ENCODE assay signal across 8 cellular contexts in the genomic region with DNA sequence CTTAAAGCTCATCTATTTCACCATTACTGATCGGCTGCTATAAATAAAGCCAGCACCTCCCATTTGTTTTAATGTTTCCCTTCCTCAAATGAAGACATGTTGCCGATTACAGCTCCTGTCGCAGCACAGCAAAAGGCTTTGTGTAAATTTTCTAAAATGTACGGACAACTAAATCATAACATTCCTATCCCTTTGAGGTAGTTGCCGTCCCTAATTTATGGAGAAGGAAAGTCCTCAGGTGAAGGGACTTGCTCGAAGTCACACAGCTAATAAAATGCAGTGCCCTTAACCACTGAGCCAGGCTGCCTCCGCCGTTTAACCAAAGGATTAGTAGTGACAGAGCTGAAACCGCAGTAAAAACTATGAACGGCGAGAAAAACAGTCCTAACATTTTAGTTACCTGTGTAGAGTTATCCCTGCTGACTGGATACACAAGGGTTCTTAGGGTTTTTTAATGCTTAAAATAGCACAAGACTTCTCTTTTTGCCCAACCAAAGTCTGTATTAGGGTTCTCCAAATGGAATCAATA. TPM values are rescaled to one million over a fixed set of nuclear protein-coding genes. Genes with fewer than 3 reads are reported as not detected.
A peak's percentile ranks its signal among the peaks of the same experiment; 100 is the strongest.
DNase-seq lines count a peak whose midpoint lies in the region; ATAC-seq, FAIRE-seq and TF ChIP-seq lines count a peak whose summit lies in the region.

No MANE protein-coding gene starts in this region.

- no peaks in the 10 kb centered on the region for H3K27me3 ChIP-seq in gastroesophageal sphincter
- no peaks in the 10 kb centered on the region for H3K27me3 ChIP-seq in small intestine (ENCODE audit: control insufficient read depth in 2 of 2, insufficient read depth in 2 of 2, low read length in 2 of 2)

- 0 to 3% methylated on average over 10 to 11 of the region's 11 CpGs for WGBS in gastroesophageal sphincter (ENCODE audit: low coverage in 1 of 2), 2 donors
- WGBS in small intestine, 3 donors, result 0 to 2% (median 1%) methylated on average over 11 of the region's 11 CpGs

- TF ChIP-seq EP300 in gastroesophageal sphincter (IDR thresholded peaks at IDR 0.05), result no peak

- peak overlapping the region; percentile 93 to 97 (median 95) for H3K27ac ChIP-seq in gastroesophageal sphincter
- peak overlapping the region in 1 of 2 donors; percentile 25 for H3K27ac ChIP-seq in small intestine (ENCODE audit: low read depth in 1 of 2, low read length in 1 of 2)

- H3K36me3 ChIP-seq in gastroesophageal sphincter (peaks cover 0 to 30% of the 10 kb centered on the region in 2 donors), small intestine (ENCODE audit: control insufficient read depth in 2 of 2, insufficient read depth in 2 of 2, low read length in 2 of 2) (peaks cover 0 to 6% of the 10 kb centered on the region in 2 donors)

- ATAC-seq in WTC11 (peak; percentile 9), gastroesophageal sphincter (no peak)

- peak overlapping the region; percentile 93 for H3K4me3 Mint-ChIP-seq in WTC11

- peaks cover 10% of the 10 kb centered on the region for H3K36me3 Mint-ChIP-seq in WTC11

- peaks cover 2 to 41% (median 10%) of the 10 kb centered on the region in 3 donors for H3K4me1 ChIP-seq in gastroesophageal sphincter
- H3K4me1 ChIP-seq in small intestine (ENCODE audit: control insufficient read depth in 2 of 2, insufficient read depth in 1 of 2, low read depth in 1 of 2, low read length in 1 of 2), result peaks cover 3 to 5% of the 10 kb centered on the region in 2 donors

- peaks cover 13% of the 10 kb centered on the region for H3K4me1 Mint-ChIP-seq in WTC11

- DNase-seq in activated effector memory CD4-positive, alpha-beta T cell treated with Interleukin-2 at 50 U/mL for 16 hours, result peak; percentile 3
- DNase-seq in activated effector memory CD4-positive, alpha-beta T cell treated with anti-CD3 and anti-CD28 coated beads, Interleukin-2, amount 50 U/mL, for 16 hours, result no peak
- DNase-seq in WTC11 (ENCODE audit: low spot score) (no peak), small intestine (peak; percentile 16), foreskin melanocyte (no peak), DMS79 treated with DMSO at 0.1 percent for 48 hours (lab: John Stamatoyannopoulos, UW) (no peak), HPDE6-E6E7 (ENCODE audit: extremely low spot score) (no peak)

- H3K4me3 ChIP-seq in gastroesophageal sphincter (peak overlapping the region; percentile 92 to 98), small intestine (ENCODE audit: low read depth in 1 of 2, low read length in 2 of 2) (peak overlapping the region; percentile 40 to 96)

- POLR2A ChIA-PET in WTC11 (lab: Charles Lee), result interaction anchor here (0.5 to 1.6 kb wide), 8 partner anchors 18 to 153 kb away, joined by 3 to 9 read pairs (median 4); partner anchors contain the start of genes FAM43B and HP1BP3

- TF ChIP-seq POLR2A in gastroesophageal sphincter (IDR thresholded peaks at IDR 0.05), result no peak

- H3K9me3 ChIP-seq in gastroesophageal sphincter, result no peaks in the 10 kb centered on the region
- no peaks in the 10 kb centered on the region for H3K9me3 ChIP-seq in small intestine (ENCODE audit: control insufficient read depth, low read depth)

- no peak for FAIRE-seq in small intestine (lab: Jason Lieb, UNC)

- H3K9me3 Mint-ChIP-seq in WTC11, result peaks cover 7% of the 10 kb centered on the region

- CTCF ChIA-PET in WTC11 (lab: Charles Lee), result interaction anchor here (0.6 to 3.3 kb wide), 47 partner anchors 8 to 1954 kb away, joined by 3 to 153 read pairs (median 5); partner anchors contain the start of genes CDA, DDOST and KIF17

- H3K27ac Mint-ChIP-seq in WTC11, result peak overlapping the region; percentile 98

- TF ChIP-seq CTCF in WTC11 (IDR thresholded peaks at IDR 0.05) (no peak), gastroesophageal sphincter (IDR thresholded peaks at IDR 0.05) (no peak)

- peaks cover 12% of the 10 kb centered on the region for H3K27me3 Mint-ChIP-seq in WTC11 (ENCODE audit: low read depth)

TF ChIP-seq in WTC11, 78 proteins besides CTCF, POLR2A, EP300 and RAD21 (continues in another document):
- TF ChIP-seq ZBTB21 (CRISPR knock-in tag; IDR thresholded peaks at IDR 0.05; ENCODE audit: borderline replicate concordance) (no peak), JAZF1 (CRISPR knock-in tag; IDR thresholded peaks at IDR 0.05) (no peak), MAX (CRISPR knock-in tag; IDR thresholded peaks at IDR 0.05) (no peak), GTF2I (CRISPR knock-in tag; conservative IDR thresholded peaks at IDR 0.05) (no peak), TCF7 (CRISPR knock-in tag; IDR thresholded peaks at IDR 0.05; ENCODE audit: low read depth) (no peak), NFE2L1 (CRISPR knock-in tag; IDR thresholded peaks at IDR 0.05) (no peak), CBFB (CRISPR knock-in tag; IDR thresholded peaks at IDR 0.05; ENCODE audit: low read depth) (no peak), ZNF416 (CRISPR knock-in tag; IDR thresholded peaks at IDR 0.05) (no peak), MXD4 (CRISPR knock-in tag; IDR thresholded peaks at IDR 0.05; ENCODE audit: borderline replicate concordance) (no peak), TEAD1 (CRISPR knock-in tag; IDR thresholded peaks at IDR 0.05) (no peak), KAT7 (CRISPR knock-in tag; IDR thresholded peaks at IDR 0.05; ENCODE audit: borderline replicate concordance) (no peak), SOX15 (CRISPR knock-in tag; IDR thresholded peaks at IDR 0.05) (no peak), IRF1 (CRISPR knock-in tag; IDR thresholded peaks at IDR 0.05) (no peak), NR3C1 (CRISPR knock-in tag; conservative IDR thresholded peaks at IDR 0.05; ENCODE audit: low read depth) (no peak), SMAD4 (CRISPR knock-in tag; IDR thresholded peaks at IDR 0.05) (no peak)
- TF ChIP-seq, protein P1, sequence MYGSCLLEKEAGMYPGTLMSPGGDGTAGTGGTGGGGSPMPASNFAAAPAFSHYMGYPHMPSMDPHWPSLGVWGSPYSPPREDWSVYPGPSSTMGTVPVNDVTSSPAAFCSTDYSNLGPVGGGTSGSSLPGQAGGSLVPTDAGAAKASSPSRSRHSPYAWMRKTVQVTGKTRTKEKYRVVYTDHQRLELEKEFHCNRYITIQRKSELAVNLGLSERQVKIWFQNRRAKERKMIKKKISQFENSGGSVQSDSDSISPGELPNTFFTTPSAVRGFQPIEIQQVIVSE (CRISPR knock-in tag; IDR thresholded peaks at IDR 0.05; ENCODE audit: borderline replicate concordance), result no peak
- TF ChIP-seq, protein P2, sequence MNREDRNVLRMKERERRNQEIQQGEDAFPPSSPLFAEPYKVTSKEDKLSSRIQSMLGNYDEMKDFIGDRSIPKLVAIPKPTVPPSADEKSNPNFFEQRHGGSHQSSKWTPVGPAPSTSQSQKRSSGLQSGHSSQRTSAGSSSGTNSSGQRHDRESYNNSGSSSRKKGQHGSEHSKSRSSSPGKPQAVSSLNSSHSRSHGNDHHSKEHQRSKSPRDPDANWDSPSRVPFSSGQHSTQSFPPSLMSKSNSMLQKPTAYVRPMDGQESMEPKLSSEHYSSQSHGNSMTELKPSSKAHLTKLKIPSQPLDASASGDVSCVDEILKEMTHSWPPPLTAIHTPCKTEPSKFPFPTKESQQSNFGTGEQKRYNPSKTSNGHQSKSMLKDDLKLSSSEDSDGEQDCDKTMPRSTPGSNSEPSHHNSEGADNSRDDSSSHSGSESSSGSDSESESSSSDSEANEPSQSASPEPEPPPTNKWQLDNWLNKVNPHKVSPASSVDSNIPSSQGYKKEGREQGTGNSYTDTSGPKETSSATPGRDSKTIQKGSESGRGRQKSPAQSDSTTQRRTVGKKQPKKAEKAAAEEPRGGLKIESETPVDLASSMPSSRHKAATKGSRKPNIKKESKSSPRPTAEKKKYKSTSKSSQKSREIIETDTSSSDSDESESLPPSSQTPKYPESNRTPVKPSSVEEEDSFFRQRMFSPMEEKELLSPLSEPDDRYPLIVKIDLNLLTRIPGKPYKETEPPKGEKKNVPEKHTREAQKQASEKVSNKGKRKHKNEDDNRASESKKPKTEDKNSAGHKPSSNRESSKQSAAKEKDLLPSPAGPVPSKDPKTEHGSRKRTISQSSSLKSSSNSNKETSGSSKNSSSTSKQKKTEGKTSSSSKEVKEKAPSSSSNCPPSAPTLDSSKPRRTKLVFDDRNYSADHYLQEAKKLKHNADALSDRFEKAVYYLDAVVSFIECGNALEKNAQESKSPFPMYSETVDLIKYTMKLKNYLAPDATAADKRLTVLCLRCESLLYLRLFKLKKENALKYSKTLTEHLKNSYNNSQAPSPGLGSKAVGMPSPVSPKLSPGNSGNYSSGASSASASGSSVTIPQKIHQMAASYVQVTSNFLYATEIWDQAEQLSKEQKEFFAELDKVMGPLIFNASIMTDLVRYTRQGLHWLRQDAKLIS (CRISPR knock-in tag; IDR thresholded peaks at IDR 0.05; ENCODE audit: borderline replicate concordance), result no peak
- TF ChIP-seq, protein P3, sequence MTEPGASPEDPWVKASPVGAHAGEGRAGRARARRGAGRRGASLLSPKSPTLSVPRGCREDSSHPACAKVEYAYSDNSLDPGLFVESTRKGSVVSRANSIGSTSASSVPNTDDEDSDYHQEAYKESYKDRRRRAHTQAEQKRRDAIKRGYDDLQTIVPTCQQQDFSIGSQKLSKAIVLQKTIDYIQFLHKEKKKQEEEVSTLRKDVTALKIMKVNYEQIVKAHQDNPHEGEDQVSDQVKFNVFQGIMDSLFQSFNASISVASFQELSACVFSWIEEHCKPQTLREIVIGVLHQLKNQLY (CRISPR knock-in tag; IDR thresholded peaks at IDR 0.05), result no peak

RNA-seq across cellular contexts. Expression of gene PINK1, which starts 0.9 kb away (rescaled TPM):
- 34.7 to 47.7 TPM (median 35.1 TPM) in 3 replicates for total RNA-seq in WTC11 (2021)
- total RNA-seq in gastroesophageal sphincter, result 100 to 1,000 TPM; 148 to 269 (median 203) TPM
- 100 to 1,000 TPM in 1 of 3 donors, 10 to 100 TPM in 2; 45.9 to 120 (median 75.4) TPM for polyA plus RNA-seq in small intestine

RNA-seq across cellular contexts. Expression of gene DDOST, which starts 27.0 kb away (rescaled TPM):
- total RNA-seq in WTC11 (2021) (299 to 306 TPM (median 300 TPM) in 3 replicates), gastroesophageal sphincter (100 to 1,000 TPM in 3 of 4 donors, 10 to 100 TPM in 1; 83.4 to 116 (median 110) TPM)
- polyA plus RNA-seq in small intestine, result 100 to 1,000 TPM in 1 of 3 donors, 10 to 100 TPM in 2; 64.2 to 280 (median 89.7) TPM

RNA-seq across cellular contexts. Expression of gene CDA, which starts 45.2 kb away (rescaled TPM):
- 7.3 to 12.5 TPM (median 7.5 TPM) in 3 replicates for total RNA-seq in WTC11 (2021)
- total RNA-seq in gastroesophageal sphincter, result 1 to 10 TPM in 2 of 4 donors, under 1 TPM in 1, not detected in 1; 0.96 to 4.3 (median 3.1) TPM
- 10 to 100 TPM in 1 of 3 donors, 1 to 10 TPM in 2; 1.1 to 53.0 (median 7.7) TPM for polyA plus RNA-seq in small intestine

Comparison
In these comparisons a context has a peak if more than half of its experiments do, and no peak if none do; other contexts are left out.
1. DNase-seq: peak in activated effector memory CD4-positive, alpha-beta T cell treated with Interleukin-2 at 50 U/mL for 16 hours (single experiment) and small intestine (single experiment); none in activated effector memory CD4-positive, alpha-beta T cell treated with anti-CD3 and anti-CD28 coated beads, Interleukin-2, amount 50 U/mL, for 16 hours (single experiment), WTC11 (single experiment), foreskin melanocyte (single experiment), DMS79 treated with DMSO at 0.1 percent for 48 hours (single experiment) and HPDE6-E6E7 (single experiment).